ENCODE assay signal across 1 cellular context in the genomic region with DNA sequence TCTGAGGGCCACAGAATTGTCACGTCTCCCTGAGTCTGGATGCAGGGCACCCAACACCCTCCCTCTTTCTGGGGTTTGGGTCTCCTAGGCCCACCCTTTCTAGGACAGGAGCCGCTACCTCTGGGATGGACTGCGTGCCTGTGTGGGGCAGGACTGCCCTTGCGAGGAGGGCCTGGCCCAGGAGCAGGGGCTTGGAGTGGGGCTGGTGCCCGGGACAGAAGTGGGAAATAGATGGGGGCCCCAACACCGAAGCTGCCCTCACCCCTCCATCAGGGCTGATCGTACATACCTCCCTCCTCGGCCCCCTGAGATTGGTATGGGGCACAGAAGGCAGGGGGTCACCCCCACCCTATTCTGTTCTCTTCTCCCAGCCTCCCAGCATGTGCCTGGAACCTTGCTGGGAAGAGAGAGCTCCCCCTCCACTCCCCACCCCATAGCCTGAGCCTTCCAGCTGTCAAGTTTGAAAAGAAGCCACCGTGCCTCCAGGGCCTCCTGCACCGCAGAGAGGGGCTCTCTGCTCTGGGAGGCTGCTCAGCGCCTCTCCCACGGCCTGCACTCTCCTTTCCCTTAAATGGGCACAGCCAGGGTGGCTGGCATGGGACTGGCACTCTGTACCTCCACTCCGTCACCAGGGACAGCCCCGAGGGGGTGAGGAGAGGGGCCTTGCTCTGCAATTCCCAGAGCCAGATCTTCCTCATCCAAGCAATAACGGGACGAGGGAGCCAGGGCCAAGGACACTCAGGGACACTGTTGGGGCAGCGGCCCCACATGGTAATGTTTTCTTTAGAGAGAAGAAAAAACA.
TF ChIP-seq lines count a peak whose summit lies in the region.

No MANE protein-coding gene starts in this region.

TF ChIP-seq in WTC11, 78 proteins besides CTCF, POLR2A, EP300 and RAD21 (continued from another document):
- TF ChIP-seq, protein P1, sequence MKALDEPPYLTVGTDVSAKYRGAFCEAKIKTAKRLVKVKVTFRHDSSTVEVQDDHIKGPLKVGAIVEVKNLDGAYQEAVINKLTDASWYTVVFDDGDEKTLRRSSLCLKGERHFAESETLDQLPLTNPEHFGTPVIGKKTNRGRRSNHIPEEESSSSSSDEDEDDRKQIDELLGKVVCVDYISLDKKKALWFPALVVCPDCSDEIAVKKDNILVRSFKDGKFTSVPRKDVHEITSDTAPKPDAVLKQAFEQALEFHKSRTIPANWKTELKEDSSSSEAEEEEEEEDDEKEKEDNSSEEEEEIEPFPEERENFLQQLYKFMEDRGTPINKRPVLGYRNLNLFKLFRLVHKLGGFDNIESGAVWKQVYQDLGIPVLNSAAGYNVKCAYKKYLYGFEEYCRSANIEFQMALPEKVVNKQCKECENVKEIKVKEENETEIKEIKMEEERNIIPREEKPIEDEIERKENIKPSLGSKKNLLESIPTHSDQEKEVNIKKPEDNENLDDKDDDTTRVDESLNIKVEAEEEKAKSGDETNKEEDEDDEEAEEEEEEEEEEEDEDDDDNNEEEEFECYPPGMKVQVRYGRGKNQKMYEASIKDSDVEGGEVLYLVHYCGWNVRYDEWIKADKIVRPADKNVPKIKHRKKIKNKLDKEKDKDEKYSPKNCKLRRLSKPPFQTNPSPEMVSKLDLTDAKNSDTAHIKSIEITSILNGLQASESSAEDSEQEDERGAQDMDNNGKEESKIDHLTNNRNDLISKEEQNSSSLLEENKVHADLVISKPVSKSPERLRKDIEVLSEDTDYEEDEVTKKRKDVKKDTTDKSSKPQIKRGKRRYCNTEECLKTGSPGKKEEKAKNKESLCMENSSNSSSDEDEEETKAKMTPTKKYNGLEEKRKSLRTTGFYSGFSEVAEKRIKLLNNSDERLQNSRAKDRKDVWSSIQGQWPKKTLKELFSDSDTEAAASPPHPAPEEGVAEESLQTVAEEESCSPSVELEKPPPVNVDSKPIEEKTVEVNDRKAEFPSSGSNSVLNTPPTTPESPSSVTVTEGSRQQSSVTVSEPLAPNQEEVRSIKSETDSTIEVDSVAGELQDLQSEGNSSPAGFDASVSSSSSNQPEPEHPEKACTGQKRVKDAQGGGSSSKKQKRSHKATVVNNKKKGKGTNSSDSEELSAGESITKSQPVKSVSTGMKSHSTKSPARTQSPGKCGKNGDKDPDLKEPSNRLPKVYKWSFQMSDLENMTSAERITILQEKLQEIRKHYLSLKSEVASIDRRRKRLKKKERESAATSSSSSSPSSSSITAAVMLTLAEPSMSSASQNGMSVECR (CRISPR knock-in tag; IDR thresholded peaks at IDR 0.05; ENCODE audit: borderline replicate concordance) = no peak
- TF ChIP-seq, protein P2, sequence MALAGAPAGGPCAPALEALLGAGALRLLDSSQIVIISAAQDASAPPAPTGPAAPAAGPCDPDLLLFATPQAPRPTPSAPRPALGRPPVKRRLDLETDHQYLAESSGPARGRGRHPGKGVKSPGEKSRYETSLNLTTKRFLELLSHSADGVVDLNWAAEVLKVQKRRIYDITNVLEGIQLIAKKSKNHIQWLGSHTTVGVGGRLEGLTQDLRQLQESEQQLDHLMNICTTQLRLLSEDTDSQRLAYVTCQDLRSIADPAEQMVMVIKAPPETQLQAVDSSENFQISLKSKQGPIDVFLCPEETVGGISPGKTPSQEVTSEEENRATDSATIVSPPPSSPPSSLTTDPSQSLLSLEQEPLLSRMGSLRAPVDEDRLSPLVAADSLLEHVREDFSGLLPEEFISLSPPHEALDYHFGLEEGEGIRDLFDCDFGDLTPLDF (CRISPR knock-in tag; IDR thresholded peaks at IDR 0.05) = no peak
- TF ChIP-seq, protein P3, sequence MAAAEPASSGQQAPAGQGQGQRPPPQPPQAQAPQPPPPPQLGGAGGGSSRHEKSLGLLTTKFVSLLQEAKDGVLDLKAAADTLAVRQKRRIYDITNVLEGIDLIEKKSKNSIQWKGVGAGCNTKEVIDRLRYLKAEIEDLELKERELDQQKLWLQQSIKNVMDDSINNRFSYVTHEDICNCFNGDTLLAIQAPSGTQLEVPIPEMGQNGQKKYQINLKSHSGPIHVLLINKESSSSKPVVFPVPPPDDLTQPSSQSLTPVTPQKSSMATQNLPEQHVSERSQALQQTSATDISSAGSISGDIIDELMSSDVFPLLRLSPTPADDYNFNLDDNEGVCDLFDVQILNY (CRISPR knock-in tag; IDR thresholded peaks at IDR 0.05) = no peak
- TF ChIP-seq NFATC4 (CRISPR knock-in tag; IDR thresholded peaks at IDR 0.05) (no peak), ZNF396 (CRISPR knock-in tag; IDR thresholded peaks at IDR 0.05; ENCODE audit: borderline replicate concordance) (no peak), ZNF317 (CRISPR knock-in tag; IDR thresholded peaks at IDR 0.05; ENCODE audit: borderline replicate concordance, low read depth) (no peak), EMX1 (CRISPR knock-in tag; IDR thresholded peaks at IDR 0.05) (no peak), NR1H2 (CRISPR knock-in tag; IDR thresholded peaks at IDR 0.05) (no peak), SP1 (CRISPR knock-in tag; conservative IDR thresholded peaks at IDR 0.05) (no peak), ZNF671 (CRISPR knock-in tag; IDR thresholded peaks at IDR 0.05) (no peak), GTF2I (CRISPR knock-in tag; conservative IDR thresholded peaks at IDR 0.05) (no peak)
- TF ChIP-seq, protein P4, sequence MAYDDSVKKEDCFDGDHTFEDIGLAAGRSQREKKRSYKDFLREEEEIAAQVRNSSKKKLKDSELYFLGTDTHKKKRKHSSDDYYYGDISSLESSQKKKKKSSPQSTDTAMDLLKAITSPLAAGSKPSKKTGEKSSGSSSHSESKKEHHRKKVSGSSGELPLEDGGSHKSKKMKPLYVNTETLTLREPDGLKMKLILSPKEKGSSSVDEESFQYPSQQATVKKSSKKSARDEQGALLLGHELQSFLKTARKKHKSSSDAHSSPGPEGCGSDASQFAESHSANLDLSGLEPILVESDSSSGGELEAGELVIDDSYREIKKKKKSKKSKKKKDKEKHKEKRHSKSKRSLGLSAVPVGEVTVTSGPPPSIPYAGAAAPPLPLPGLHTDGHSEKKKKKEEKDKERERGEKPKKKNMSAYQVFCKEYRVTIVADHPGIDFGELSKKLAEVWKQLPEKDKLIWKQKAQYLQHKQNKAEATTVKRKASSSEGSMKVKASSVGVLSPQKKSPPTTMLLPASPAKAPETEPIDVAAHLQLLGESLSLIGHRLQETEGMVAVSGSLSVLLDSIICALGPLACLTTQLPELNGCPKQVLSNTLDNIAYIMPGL (CRISPR knock-in tag; IDR thresholded peaks at IDR 0.05) = no peak
- TF ChIP-seq, protein P5, sequence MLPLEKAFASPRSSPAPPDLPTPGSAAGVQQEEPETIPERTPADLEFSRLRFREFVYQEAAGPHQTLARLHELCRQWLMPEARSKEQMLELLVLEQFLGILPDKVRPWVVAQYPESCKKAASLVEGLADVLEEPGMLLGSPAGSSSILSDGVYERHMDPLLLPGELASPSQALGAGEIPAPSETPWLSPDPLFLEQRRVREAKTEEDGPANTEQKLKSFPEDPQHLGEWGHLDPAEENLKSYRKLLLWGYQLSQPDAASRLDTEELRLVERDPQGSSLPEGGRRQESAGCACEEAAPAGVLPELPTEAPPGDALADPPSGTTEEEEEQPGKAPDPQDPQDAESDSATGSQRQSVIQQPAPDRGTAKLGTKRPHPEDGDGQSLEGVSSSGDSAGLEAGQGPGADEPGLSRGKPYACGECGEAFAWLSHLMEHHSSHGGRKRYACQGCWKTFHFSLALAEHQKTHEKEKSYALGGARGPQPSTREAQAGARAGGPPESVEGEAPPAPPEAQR (CRISPR knock-in tag; IDR thresholded peaks at IDR 0.05) = no peak
